1 cellular context compared by ENCODE assay signal in genomic region chr2:8535398-8535755, GRCh38.
TF ChIP-seq lines count a peak whose summit lies in the region.

No MANE protein-coding gene starts in this region.

TF ChIP-seq in HepG2, 621 proteins besides CTCF, POLR2A, EP300 and RAD21 (continued from another document and continues in another):
- TF ChIP-seq, protein P1, sequence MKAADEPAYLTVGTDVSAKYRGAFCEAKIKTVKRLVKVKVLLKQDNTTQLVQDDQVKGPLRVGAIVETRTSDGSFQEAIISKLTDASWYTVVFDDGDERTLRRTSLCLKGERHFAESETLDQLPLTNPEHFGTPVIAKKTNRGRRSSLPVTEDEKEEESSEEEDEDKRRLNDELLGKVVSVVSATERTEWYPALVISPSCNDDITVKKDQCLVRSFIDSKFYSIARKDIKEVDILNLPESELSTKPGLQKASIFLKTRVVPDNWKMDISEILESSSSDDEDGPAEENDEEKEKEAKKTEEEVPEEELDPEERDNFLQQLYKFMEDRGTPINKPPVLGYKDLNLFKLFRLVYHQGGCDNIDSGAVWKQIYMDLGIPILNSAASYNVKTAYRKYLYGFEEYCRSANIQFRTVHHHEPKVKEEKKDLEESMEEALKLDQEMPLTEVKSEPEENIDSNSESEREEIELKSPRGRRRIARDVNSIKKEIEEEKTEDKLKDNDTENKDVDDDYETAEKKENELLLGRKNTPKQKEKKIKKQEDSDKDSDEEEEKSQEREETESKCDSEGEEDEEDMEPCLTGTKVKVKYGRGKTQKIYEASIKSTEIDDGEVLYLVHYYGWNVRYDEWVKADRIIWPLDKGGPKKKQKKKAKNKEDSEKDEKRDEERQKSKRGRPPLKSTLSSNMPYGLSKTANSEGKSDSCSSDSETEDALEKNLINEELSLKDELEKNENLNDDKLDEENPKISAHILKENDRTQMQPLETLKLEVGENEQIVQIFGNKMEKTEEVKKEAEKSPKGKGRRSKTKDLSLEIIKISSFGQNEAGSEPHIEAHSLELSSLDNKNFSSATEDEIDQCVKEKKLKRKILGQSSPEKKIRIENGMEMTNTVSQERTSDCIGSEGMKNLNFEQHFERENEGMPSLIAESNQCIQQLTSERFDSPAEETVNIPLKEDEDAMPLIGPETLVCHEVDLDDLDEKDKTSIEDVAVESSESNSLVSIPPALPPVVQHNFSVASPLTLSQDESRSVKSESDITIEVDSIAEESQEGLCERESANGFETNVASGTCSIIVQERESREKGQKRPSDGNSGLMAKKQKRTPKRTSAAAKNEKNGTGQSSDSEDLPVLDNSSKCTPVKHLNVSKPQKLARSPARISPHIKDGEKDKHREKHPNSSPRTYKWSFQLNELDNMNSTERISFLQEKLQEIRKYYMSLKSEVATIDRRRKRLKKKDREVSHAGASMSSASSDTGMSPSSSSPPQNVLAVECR (CRISPR knock-in tag; IDR thresholded peaks at IDR 0.05; ENCODE audit: borderline replicate concordance) = no peak
- peak; percentile 8; the same call in 1 of the 2 replicates for TF ChIP-seq ZNF768 (CRISPR knock-in tag; IDR thresholded peaks at IDR 0.05)
- TF ChIP-seq ZBTB34 (CRISPR knock-in tag; IDR thresholded peaks at IDR 0.05) = no peak
- TF ChIP-seq GTF3A (CRISPR knock-in tag; conservative IDR thresholded peaks at IDR 0.05) = 0 out of 2 replicates have a peak, but pooled peaks have one; percentile 31
- no peak for TF ChIP-seq SKIL (CRISPR knock-in tag; IDR thresholded peaks at IDR 0.05; ENCODE audit: borderline replicate concordance)
- no peak for TF ChIP-seq RAD51 (IDR thresholded peaks at IDR 0.05; ENCODE audit: borderline replicate concordance)
- TF ChIP-seq ZNF572 (CRISPR knock-in tag; IDR thresholded peaks at IDR 0.05) = 0 out of 2 replicates have a peak, but pooled peaks have one; percentile 13
- no peak for TF ChIP-seq ZNF326 (CRISPR knock-in tag; IDR thresholded peaks at IDR 0.05; ENCODE audit: borderline replicate concordance)
- TF ChIP-seq ZNF558 (CRISPR knock-in tag; IDR thresholded peaks at IDR 0.05; ENCODE audit: borderline replicate concordance) = 0 out of 2 replicates have a peak, but pooled peaks have one; percentile 22
- peak; percentile 11; the same call in 1 of the 2 replicates for TF ChIP-seq FOSL2 (CRISPR knock-in tag; IDR thresholded peaks at IDR 0.05)
- TF ChIP-seq ASH2L (IDR thresholded peaks at IDR 0.05; ENCODE audit: insufficient read length, low read depth, low read length) = peak; percentile 21
- TF ChIP-seq ZNF510 (CRISPR knock-in tag; IDR thresholded peaks at IDR 0.05; ENCODE audit: low read depth) = 0 out of 2 replicates have a peak, but pooled peaks have one; percentile 64
- no peak for TF ChIP-seq SOX6 (IDR thresholded peaks at IDR 0.05)
- peak; percentile 2; the same call in 1 of the 2 replicates for TF ChIP-seq SOX6 (CRISPR knock-in tag; IDR thresholded peaks at IDR 0.05)
- TF ChIP-seq ZNF746 (CRISPR knock-in tag; IDR thresholded peaks at IDR 0.05) = 0 out of 2 replicates have a peak, but pooled peaks have one; percentile 19
- 0 out of 2 replicates have a peak, but pooled peaks have one; percentile 2 for TF ChIP-seq ZNF792 (CRISPR knock-in tag; IDR thresholded peaks at IDR 0.05)
- peak; percentile 68 for TF ChIP-seq BHLHE40 (IDR thresholded peaks at IDR 0.05; ENCODE audit: low read length)
- TF ChIP-seq KMT2B (CRISPR knock-in tag; IDR thresholded peaks at IDR 0.05) = peak; percentile 7; the same call in 1 of the 2 replicates
- TF ChIP-seq CC2D1A (CRISPR knock-in tag; IDR thresholded peaks at IDR 0.05) = 0 out of 2 replicates have a peak, but pooled peaks have one; percentile 50
- 0 out of 2 replicates have a peak, but pooled peaks have one; percentile 48 for TF ChIP-seq ZNF441 (CRISPR knock-in tag; IDR thresholded peaks at IDR 0.05; ENCODE audit: borderline replicate concordance)
- no peak for TF ChIP-seq ZZZ3 (CRISPR knock-in tag; IDR thresholded peaks at IDR 0.05; ENCODE audit: borderline replicate concordance)
- TF ChIP-seq, protein P2, sequence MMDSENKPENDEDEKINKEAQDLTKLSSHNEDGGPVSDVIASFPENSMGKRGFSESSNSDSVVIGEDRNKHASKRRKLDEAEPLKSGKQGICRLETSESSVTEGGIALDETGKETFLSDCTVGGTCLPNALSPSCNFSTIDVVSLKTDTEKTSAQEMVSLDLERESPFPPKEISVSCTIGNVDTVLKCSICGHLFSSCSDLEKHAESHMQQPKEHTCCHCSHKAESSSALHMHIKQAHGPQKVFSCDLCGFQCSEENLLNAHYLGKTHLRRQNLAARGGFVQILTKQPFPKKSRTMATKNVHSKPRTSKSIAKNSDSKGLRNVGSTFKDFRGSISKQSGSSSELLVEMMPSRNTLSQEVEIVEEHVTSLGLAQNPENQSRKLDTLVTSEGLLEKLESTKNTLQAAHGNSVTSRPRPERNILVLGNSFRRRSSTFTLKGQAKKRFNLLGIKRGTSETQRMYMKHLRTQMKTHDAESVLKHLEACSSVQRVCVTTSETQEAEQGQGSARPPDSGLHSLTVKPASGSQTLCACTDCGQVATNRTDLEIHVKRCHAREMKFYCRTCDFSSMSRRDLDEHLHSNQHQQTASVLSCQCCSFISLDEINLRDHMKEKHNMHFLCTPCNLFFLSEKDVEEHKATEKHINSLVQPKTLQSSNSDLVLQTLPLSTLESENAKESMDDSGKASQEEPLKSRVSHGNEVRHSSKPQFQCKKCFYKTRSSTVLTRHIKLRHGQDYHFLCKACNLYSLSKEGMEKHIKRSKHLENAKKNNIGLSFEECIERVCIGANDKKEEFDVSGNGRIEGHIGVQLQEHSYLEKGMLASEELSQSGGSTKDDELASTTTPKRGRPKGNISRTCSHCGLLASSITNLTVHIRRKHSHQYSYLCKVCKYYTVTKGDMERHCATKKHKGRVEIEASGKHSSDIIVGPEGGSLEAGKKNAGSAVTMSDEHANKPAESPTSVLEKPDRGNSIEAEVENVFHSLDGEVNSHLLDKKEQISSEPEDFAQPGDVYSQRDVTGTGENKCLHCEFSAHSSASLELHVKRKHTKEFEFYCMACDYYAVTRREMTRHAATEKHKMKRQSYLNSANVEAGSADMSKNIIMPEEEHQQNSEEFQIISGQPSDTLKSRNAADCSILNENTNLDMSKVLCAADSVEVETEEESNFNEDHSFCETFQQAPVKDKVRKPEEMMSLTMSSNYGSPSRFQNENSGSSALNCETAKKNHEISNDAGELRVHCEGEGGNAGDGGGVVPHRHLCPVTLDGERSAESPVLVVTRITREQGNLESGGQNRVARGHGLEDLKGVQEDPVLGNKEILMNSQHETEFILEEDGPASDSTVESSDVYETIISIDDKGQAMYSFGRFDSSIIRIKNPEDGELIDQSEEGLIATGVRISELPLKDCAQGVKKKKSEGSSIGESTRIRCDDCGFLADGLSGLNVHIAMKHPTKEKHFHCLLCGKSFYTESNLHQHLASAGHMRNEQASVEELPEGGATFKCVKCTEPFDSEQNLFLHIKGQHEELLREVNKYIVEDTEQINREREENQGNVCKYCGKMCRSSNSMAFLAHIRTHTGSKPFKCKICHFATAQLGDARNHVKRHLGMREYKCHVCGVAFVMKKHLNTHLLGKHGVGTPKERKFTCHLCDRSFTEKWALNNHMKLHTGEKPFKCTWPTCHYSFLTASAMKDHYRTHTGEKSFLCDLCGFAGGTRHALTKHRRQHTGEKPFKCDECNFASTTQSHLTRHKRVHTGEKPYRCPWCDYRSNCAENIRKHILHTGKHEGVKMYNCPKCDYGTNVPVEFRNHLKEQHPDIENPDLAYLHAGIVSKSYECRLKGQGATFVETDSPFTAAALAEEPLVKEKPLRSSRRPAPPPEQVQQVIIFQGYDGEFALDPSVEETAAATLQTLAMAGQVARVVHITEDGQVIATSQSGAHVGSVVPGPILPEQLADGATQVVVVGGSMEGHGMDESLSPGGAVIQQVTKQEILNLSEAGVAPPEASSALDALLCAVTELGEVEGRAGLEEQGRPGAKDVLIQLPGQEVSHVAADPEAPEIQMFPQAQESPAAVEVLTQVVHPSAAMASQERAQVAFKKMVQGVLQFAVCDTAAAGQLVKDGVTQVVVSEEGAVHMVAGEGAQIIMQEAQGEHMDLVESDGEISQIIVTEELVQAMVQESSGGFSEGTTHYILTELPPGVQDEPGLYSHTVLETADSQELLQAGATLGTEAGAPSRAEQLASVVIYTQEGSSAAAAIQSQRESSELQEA (CRISPR knock-in tag; IDR thresholded peaks at IDR 0.05; ENCODE audit: not compliant biosample characterization) = no peak
- TF ChIP-seq NR2C2 (CRISPR knock-in tag; IDR thresholded peaks at IDR 0.05; ENCODE audit: borderline replicate concordance) = no peak
- TF ChIP-seq ZNF543 (CRISPR knock-in tag; IDR thresholded peaks at IDR 0.05) = peak; percentile 11; the same call in 1 of the 2 replicates
- TF ChIP-seq, protein P3, sequence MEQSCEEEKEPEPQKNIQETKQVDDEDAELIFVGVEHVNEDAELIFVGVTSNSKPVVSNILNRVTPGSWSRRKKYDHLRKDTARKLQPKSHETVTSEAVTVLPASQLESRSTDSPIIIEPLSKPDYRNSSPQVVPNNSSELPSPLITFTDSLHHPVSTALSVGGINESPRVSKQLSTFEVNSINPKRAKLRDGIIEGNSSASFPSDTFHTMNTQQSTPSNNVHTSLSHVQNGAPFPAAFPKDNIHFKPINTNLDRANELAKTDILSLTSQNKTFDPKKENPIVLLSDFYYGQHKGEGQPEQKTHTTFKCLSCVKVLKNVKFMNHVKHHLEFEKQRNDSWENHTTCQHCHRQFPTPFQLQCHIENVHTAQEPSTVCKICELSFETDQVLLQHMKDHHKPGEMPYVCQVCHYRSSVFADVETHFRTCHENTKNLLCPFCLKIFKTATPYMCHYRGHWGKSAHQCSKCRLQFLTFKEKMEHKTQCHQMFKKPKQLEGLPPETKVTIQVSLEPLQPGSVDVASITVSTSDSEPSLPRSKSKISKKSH (CRISPR knock-in tag; IDR thresholded peaks at IDR 0.05; ENCODE audit: borderline replicate concordance) = peak; percentile 70; the same call in 1 of the 2 replicates
- TF ChIP-seq, protein P4, sequence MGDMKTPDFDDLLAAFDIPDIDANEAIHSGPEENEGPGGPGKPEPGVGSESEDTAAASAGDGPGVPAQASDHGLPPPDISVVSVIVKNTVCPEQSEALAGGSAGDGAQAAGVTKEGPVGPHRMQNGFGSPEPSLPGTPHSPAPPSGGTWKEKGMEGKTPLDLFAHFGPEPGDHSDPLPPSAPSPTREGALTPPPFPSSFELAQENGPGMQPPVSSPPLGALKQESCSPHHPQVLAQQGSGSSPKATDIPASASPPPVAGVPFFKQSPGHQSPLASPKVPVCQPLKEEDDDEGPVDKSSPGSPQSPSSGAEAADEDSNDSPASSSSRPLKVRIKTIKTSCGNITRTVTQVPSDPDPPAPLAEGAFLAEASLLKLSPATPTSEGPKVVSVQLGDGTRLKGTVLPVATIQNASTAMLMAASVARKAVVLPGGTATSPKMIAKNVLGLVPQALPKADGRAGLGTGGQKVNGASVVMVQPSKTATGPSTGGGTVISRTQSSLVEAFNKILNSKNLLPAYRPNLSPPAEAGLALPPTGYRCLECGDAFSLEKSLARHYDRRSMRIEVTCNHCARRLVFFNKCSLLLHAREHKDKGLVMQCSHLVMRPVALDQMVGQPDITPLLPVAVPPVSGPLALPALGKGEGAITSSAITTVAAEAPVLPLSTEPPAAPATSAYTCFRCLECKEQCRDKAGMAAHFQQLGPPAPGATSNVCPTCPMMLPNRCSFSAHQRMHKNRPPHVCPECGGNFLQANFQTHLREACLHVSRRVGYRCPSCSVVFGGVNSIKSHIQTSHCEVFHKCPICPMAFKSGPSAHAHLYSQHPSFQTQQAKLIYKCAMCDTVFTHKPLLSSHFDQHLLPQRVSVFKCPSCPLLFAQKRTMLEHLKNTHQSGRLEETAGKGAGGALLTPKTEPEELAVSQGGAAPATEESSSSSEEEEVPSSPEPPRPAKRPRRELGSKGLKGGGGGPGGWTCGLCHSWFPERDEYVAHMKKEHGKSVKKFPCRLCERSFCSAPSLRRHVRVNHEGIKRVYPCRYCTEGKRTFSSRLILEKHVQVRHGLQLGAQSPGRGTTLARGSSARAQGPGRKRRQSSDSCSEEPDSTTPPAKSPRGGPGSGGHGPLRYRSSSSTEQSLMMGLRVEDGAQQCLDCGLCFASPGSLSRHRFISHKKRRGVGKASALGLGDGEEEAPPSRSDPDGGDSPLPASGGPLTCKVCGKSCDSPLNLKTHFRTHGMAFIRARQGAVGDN (CRISPR knock-in tag; IDR thresholded peaks at IDR 0.05) = peak; percentile 67
- peak; percentile 5; the same call in 1 of the 2 replicates for TF ChIP-seq ZNF160 (CRISPR knock-in tag; IDR thresholded peaks at IDR 0.05)
- TF ChIP-seq ZBTB37 (CRISPR knock-in tag; IDR thresholded peaks at IDR 0.05) = 0 out of 2 replicates have a peak, but pooled peaks have one; percentile 9
- peak; percentile 38; the same call in 1 of the 2 replicates for TF ChIP-seq ARNTL (CRISPR knock-in tag; IDR thresholded peaks at IDR 0.05)
- TF ChIP-seq ZNF891 (CRISPR knock-in tag; IDR thresholded peaks at IDR 0.05) = 0 out of 2 replicates have a peak, but pooled peaks have one; percentile 9
- no peak for TF ChIP-seq DMAP1 (CRISPR knock-in tag; IDR thresholded peaks at IDR 0.05)
- 0 out of 2 replicates have a peak, but pooled peaks have one; percentile 30 for TF ChIP-seq ARNT2 (CRISPR knock-in tag; IDR thresholded peaks at IDR 0.05; ENCODE audit: low read depth)
- peak; percentile 59; the same call in 1 of the 2 replicates for TF ChIP-seq SMAD1 (CRISPR knock-in tag; IDR thresholded peaks at IDR 0.05; ENCODE audit: borderline replicate concordance, low read depth)
